ENCODE assay signal across 29 cellular contexts in genomic region chr7:105599551-105599950, GRCh38. TPM values are rescaled to one million over a fixed set of nuclear protein-coding genes. Genes with fewer than 3 reads are reported as not detected.
"Had no signal": no experiment of that assay in that cellular context is flagged by ENCODE, and none has a peak within 500 bp of the region (broad histone marks: within the 10 kb centered on the region; RNA-seq: fewer than 3 reads in every experiment).

No MANE protein-coding gene starts in this region.

- H3K9me3 ChIP-seq: heart right ventricle, left lung, lower lobe of right lung, pancreas, prostate gland, testis, thyroid gland, transverse colon, upper lobe of left lung had no signal

- H3K27me3 ChIP-seq: left lung, pancreas, testis, thyroid gland, transverse colon, upper lobe of left lung had no signal

- DNase-seq: heart right ventricle; hippocampal formation; kidney glomerular epithelial cell; left cardiac atrium; left lung; lower lobe of right lung; naive thymus-derived CD8-positive, alpha-beta T cell; nucleus accumbens; pancreas; retina; right cardiac atrium; stimulated activated CD4-positive, alpha-beta T cell treated with anti-CD3 and anti-CD28 coated beads, Interleukin-1b, Interleukin-23, amount 100 ng/mL, for 48 hours; stimulated activated CD4-positive, alpha-beta T cell treated with anti-CD3 and anti-CD28 coated beads, Interleukin-2, amount 100 ng/mL, for 48 hours; stimulated activated CD4-positive, alpha-beta T cell treated with anti-CD3 and anti-CD28 coated beads, Interleukin-4, amount 100 ng/mL, for 4 hours; stimulated activated CD8-positive, alpha-beta memory T cell treated with anti-CD3 and anti-CD28 coated beads, Interleukin-4, amount 100 ng/mL, for 48 hours; stimulated activated naive CD4-positive, alpha-beta T cell treated with Interleukin-2 at 50 U/mL for 16 hours; stimulated activated naive CD8-positive, alpha-beta T cell treated with anti-CD3 and anti-CD28 coated beads, Interleukin-15, amount 100 ng/mL, for 72 hours; testis; thyroid gland; transverse colon; upper lobe of left lung had no signal

- ATAC-seq: heart right ventricle; left cardiac atrium; left lung; lower lobe of right lung; naive thymus-derived CD8-positive, alpha-beta T cell; pancreas; right cardiac atrium; stimulated activated memory B cell treated with anti-CD40 and anti-IgM and Interleukin-4, amounts not matched to agents 10 μg/mL and 1 μg/mL and 100 μg/mL, for 72 hours; stimulated activated naive CD8-positive, alpha-beta T cell treated with anti-CD3 and anti-CD28 coated beads, Interleukin-15, amount 100 ng/mL, for 72 hours had no signal

- H3K4me1 ChIP-seq: heart right ventricle, left lung, lower lobe of right lung, pancreas, prostate gland, testis had no signal

- H3K36me3 ChIP-seq: heart right ventricle, left lung, lower lobe of right lung, pancreas, prostate gland, thyroid gland, transverse colon, upper lobe of left lung had no signal

- H3K4me3 ChIP-seq: heart right ventricle, left lung, lower lobe of right lung, pancreas, prostate gland, smooth muscle cell, testis, thyroid gland, transverse colon, upper lobe of left lung had no signal

RNA-seq across cellular contexts. Expression of gene EFCAB10, which starts 18.3 kb away (rescaled TPM):
- total RNA-seq: heart right ventricle, left cardiac atrium, liver, mucosa of gallbladder, osteoblast, pancreas, right cardiac atrium, skeletal muscle tissue, thyroid gland, transverse colon, urinary bladder had no signal
